8 cellular contexts compared by ENCODE assay signal in the genomic region with DNA sequence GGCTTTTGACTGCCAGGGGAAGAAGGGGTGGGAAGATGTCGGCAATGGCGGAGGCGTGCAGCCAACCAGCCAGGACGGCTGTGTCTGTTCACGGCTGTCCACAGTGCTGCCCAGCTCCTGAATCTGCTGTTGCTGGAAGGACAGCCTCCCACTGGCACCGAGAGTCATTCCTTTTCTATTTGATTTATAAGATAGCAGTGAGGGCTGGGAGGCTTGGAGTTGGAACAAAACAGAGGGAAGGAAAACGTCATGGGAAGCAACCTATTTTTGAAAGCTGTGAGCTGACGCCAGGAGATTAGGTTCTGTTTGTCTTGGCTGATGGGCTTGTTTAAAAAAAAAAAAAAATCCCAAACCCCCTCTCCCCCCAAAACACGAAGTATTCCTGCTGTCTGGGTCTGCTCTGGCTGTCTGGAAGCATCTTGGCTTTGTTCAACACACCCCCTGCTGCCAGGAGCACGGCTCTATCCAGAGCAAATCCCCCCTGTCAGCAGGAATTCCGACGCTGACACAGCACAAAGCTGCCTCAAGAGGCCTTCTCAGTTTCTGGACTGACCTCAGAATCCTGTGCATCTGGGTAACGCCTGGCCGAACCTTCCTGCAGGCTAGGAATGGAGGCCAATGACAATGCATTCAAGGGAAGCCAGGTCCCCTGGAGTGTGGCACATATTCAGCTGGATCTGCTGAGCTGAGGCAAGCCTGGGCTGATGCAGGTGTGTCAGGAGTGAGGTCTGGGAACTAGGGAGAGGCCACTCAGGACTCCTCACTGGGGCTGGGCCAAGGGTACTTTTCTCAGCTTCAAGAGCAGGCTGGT. TPM values are rescaled to one million over a fixed set of nuclear protein-coding genes. Genes with fewer than 3 reads are reported as not detected.
DNase-seq lines count a peak whose midpoint lies in the region; ATAC-seq and TF ChIP-seq lines count a peak whose summit lies in the region.

No MANE protein-coding gene starts in this region.

- TF ChIP-seq CTCF in AG10803 (conservative IDR thresholded peaks at IDR 0.05; ENCODE audit: low read length) (no peak), osteocyte (IDR thresholded peaks at IDR 0.05) (peak; percentile 27)

- no peak for ATAC-seq in HG03565 (IDR thresholded peaks at IDR 0.05; ENCODE audit: unreplicated experiment)
- ATAC-seq in GM21786 (IDR thresholded peaks at IDR 0.05; ENCODE audit: unreplicated experiment): no peak
- no peak for ATAC-seq in HG03521 (IDR thresholded peaks at IDR 0.05; ENCODE audit: unreplicated experiment)

- no peak overlapping the region for H3K4me3 ChIP-seq in AG10803 (ENCODE audit: low read length)

- H3K9me3 Mint-ChIP-seq in osteocyte (ENCODE audit: unreplicated experiment): no peaks in the 10 kb centered on the region

- DNase-seq in AG10803 (ENCODE audit: low read depth) (peak; percentile 73), SHP77 treated with DMSO at 0.1 percent for 48 hours (lab: John Stamatoyannopoulos, UW) (peak; percentile 34), globus pallidus (ENCODE audit: low spot score) (peak; percentile 49), osteocyte (ENCODE audit: extremely low spot score, unreplicated experiment) (peak; percentile 94)
- no peak for DNase-seq in stimulated activated CD4-positive, alpha-beta T cell treated with anti-CD3 and anti-CD28 coated beads, Interleukin-2, amount 100 ng/mL, for 48 hours

- peaks cover 47% of the 10 kb centered on the region for H3K4me1 Mint-ChIP-seq in osteocyte (ENCODE audit: unreplicated experiment)

- H3K27ac Mint-ChIP-seq in osteocyte (ENCODE audit: unreplicated experiment): peak overlapping the region; percentile 94

- H3K4me3 Mint-ChIP-seq in osteocyte (ENCODE audit: unreplicated experiment): peak overlapping the region; percentile 36

- H3K36me3 Mint-ChIP-seq in osteocyte (ENCODE audit: unreplicated experiment): peaks cover 26% of the 10 kb centered on the region

- H3K27me3 Mint-ChIP-seq in osteocyte (ENCODE audit: unreplicated experiment): no peaks in the 10 kb centered on the region

RNA-seq across cellular contexts. Expression of gene SREBF1, which starts 41.0 kb away (rescaled TPM):
- total RNA-seq in osteocyte: 78.0 and 86.9 TPM in 2 replicates

Comparison
In these comparisons a context has a peak if more than half of its experiments do, and no peak if none do; other contexts are left out.
1. DNase-seq: peak in AG10803 (single experiment), SHP77 treated with DMSO at 0.1 percent for 48 hours (single experiment), globus pallidus (single experiment) and osteocyte (single experiment); none in stimulated activated CD4-positive, alpha-beta T cell treated with anti-CD3 and anti-CD28 coated beads, Interleukin-2, amount 100 ng/mL, for 48 hours (0 of 2).